In the genomic region with DNA sequence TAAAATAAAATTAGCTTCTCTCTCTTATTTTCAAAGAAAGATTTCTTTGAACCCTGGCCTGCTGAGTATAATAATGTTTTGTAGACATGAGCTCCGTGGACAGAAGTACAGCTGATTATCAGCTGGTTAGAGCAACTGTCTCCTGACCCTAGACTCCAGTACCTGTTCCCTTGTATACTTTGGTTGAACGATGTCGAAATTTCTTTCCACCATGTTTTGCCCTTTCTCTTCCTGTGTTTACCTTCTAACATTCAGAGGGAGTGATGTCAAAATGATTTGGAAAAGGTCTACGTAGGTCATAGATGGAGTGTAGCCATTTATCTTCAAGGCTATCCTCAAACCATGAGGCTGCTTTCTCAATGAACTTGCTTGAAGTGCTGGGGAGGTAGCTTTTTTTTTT, we compare ENCODE assay signal across 1 cellular context.
TF ChIP-seq lines count a peak whose summit lies in the region.

No MANE protein-coding gene starts in this region.

TF ChIP-seq in GM23338, 12 proteins besides CTCF, POLR2A, EP300 and RAD21 (continued from another document):
- TF ChIP-seq ZNF462 (CRISPR knock-in tag; IDR thresholded peaks at IDR 0.05) = no peak
- TF ChIP-seq EZH2phosphoT487 (IDR thresholded peaks at IDR 0.05; ENCODE audit: unreplicated experiment) = no peak
